In genomic region chr11:14300661-14301304, GRCh38 we compare ENCODE assay signal across 9 cellular contexts. TPM values are rescaled to one million over a fixed set of nuclear protein-coding genes. Genes with fewer than 3 reads are reported as not detected.
DNase-seq lines count a peak whose midpoint lies in the region; ATAC-seq, FAIRE-seq and TF ChIP-seq lines count a peak whose summit lies in the region.
"Had no signal": no experiment of that assay in that cellular context is flagged by ENCODE, and none has a peak within 500 bp of the region (broad histone marks: within the 10 kb centered on the region; RNA-seq: fewer than 3 reads in every experiment).

No MANE protein-coding gene starts in this region.

- no peak for TF ChIP-seq POLR2A in HCT116 (IDR thresholded peaks at IDR 0.05; ENCODE audit: borderline replicate concordance, extremely low read depth, insufficient read depth, insufficient read length)
- no peak for TF ChIP-seq POLR2A in K562 (conservative IDR thresholded peaks at IDR 0.05)

- H3K27ac ChIP-seq in HCT116 (ENCODE audit: low read depth, low read length) (no peak overlapping the region), K562 (ENCODE audit: extremely low read depth, low read depth, low read length) (no peak overlapping the region), iPS DF 6.9 (ENCODE audit: low read length) (no peak overlapping the region)
- H3K27ac ChIP-seq: BLaER1 treated with 17β-estradiol and CSF1 and Interleukin-3, amounts not matched to agents 10 nM and 100 nM had no signal

- intact Hi-C loops in HCT116 (cut with micrococcal nuclease) (loop anchor here (1.0 to 2.0 kb wide), 2 partner anchors 118 to 155 kb away; no protein-coding TSS in a partner anchor), K562 (cut with micrococcal nuclease) (loop anchor here (1.0 to 2.0 kb wide), 2 partner anchors 119 to 154 kb away; no protein-coding TSS in a partner anchor)

- no peaks in the 10 kb centered on the region for H3K9me1 ChIP-seq in K562 (ENCODE audit: control insufficient read depth, insufficient read depth, low read length)

- no peak for TF ChIP-seq EP300 in K562 (IDR thresholded peaks at IDR 0.05; ENCODE audit: low read length)

- no peak overlapping the region for H3K4me2 ChIP-seq in HCT116 (ENCODE audit: low read length)
- H3K4me2 ChIP-seq in Loucy (ENCODE audit: low read depth, low read length, poor library complexity, severe bottlenecking) = no peak overlapping the region
- H3K4me2 ChIP-seq in K562 (ENCODE audit: insufficient read depth, low read length) = no peak overlapping the region

- no TSS peak for BruUV-seq in HCT116 (replicated peaks; lab: Mats Ljungman, UMichigan)
- no TSS peak for BruUV-seq in K562 (replicated peaks; lab: Mats Ljungman, UMichigan)

- H3K4me1 ChIP-seq in HCT116 (ENCODE audit: control insufficient read depth in 1 of 2, insufficient read depth in 2 of 2, low read length in 2 of 2) (no peaks in the 10 kb centered on the region), Loucy (ENCODE audit: insufficient read depth, low read length, poor library complexity, severe bottlenecking) (no peaks in the 10 kb centered on the region), K562 (replicated peaks in 1 of 2; ENCODE audit: control insufficient read depth in 2 of 2, insufficient read depth in 2 of 2, low read length in 2 of 2) (no peaks in the 10 kb centered on the region; a peak in 1 of 5 replicates), iPS DF 6.9 (ENCODE audit: control insufficient read depth, insufficient read depth, low read length) (peaks cover 10% of the 10 kb centered on the region)

- H3K4me3 ChIP-seq in HCT116 (replicated peaks in 1 of 2; ENCODE audit: low read depth in 1 of 2, low read length in 2 of 2) (no peak overlapping the region), Loucy (ENCODE audit: low read length, poor library complexity, severe bottlenecking) (no peak overlapping the region), K562 (no peak overlapping the region), iPS DF 6.9 (ENCODE audit: low read length) (no peak overlapping the region)
- H3K4me3 ChIP-seq: BLaER1 treated with 17β-estradiol and CSF1 and Interleukin-3, amounts not matched to agents 10 nM and 100 nM had no signal

- DNase-seq in DMS79 treated with DMSO at 0.1 percent for 48 hours (lab: John Stamatoyannopoulos, UW) (peak; percentile 11), DMS79 (lab: John Stamatoyannopoulos, UW) (no peak), HCT116 (ENCODE audit: low read depth, low spot score) (peak; percentile 42), SW 1271 (lab: John Stamatoyannopoulos, UW) (peak; percentile 35 to 68), K562 (ENCODE audit: extremely low read depth in 1 of 4, low spot score in 3 of 4) (peak; percentile 36 to 74 (median 59)), iPS DF 6.9 (ENCODE audit: low read depth, low spot score) (peak; percentile 37)
- peak in 2 of 3 donors; percentile 22 to 30 for DNase-seq in stimulated activated CD4-positive, alpha-beta T cell treated with anti-CD3 and anti-CD28 coated beads, Interleukin-12 subunit alpha, Interleukin-12 subunit beta, amount 100 ng/mL, for 48 hours (ENCODE audit: low read depth in 2 of 3, low spot score in 1 of 3)

- no peaks in the 10 kb centered on the region for H3F3A ChIP-seq in Loucy (ENCODE audit: low read depth)

- H4K20me1 ChIP-seq in HCT116 (ENCODE audit: insufficient read depth) (peaks cover 5% of the 10 kb centered on the region; the same call in 1 of the 2 replicates), Loucy (ENCODE audit: insufficient read depth, low read length, poor library complexity, severe bottlenecking) (no peaks in the 10 kb centered on the region), K562 (replicated peaks; ENCODE audit: control insufficient read depth, insufficient read depth, low read length) (peaks cover 6% of the 10 kb centered on the region; the same call in 1 of the 2 replicates)

- CTCF ChIA-PET in HCT116 (lab: Charles Lee) (interaction anchor here (0.6 to 5.5 kb wide), 16 partner anchors 7 to 607 kb away, joined by 3 to 71 read pairs (median 4); no protein-coding TSS in a partner anchor), K562 (lab: Yijun Ruan, JAX; ENCODE audit: low intra/inter-chr PET ratio) (interaction anchor here (1.1 to 2.3 kb wide), 3 partner anchors 118 to 155 kb away, joined by 4 to 15 read pairs (median 12); no protein-coding TSS in a partner anchor)

- TF ChIP-seq RAD21 in HCT116 (IDR thresholded peaks at IDR 0.05; ENCODE audit: low read depth) (peak; percentile 88), K562 (CRISPR knock-in tag; conservative IDR thresholded peaks at IDR 0.05 in 1 of 2, IDR thresholded peaks at IDR 0.05 in 1 of 2) (peak; percentile 83 to 93)

- H2AFZ ChIP-seq in HCT116 (ENCODE audit: low read depth, low read length, poor library complexity, severe bottlenecking) (no peak overlapping the region), Loucy (ENCODE audit: low read length) (no peak overlapping the region), K562 (ENCODE audit: low read depth, low read length) (no peak overlapping the region)

- peaks cover 90% of the 10 kb centered on the region for H3K79me2 ChIP-seq in HCT116 (ENCODE audit: insufficient read depth, low read length)
- no peaks in the 10 kb centered on the region for H3K79me2 ChIP-seq in Loucy (ENCODE audit: insufficient read depth, low read length)
- peaks cover 29% of the 10 kb centered on the region for H3K79me2 ChIP-seq in K562 (ENCODE audit: control insufficient read depth, insufficient read depth, low read length)

- in situ Hi-C loops in K562 (cut with MboI) = loop anchor here (10.0 kb wide), 2 partner anchors 114 to 154 kb away; no protein-coding TSS in a partner anchor

- 28% methylated on average over 6 of the region's 6 CpGs for WGBS in K562 (ENCODE audit: insufficient coverage, low coverage, missing lambda C conversion rate)
- WGBS in iPS DF 6.9 (ENCODE audit: insufficient coverage, insufficient read length) = no CpG with 5 or more reads among the region's 6 CpGs

- no peaks in the 10 kb centered on the region for H3K9me3 ChIP-seq in HCT116 (ENCODE audit: control insufficient read depth in 1 of 2, insufficient read depth in 1 of 2, low read depth in 1 of 2, low read length in 2 of 2)
- no peaks in the 10 kb centered on the region for H3K9me3 ChIP-seq in Loucy (ENCODE audit: insufficient read depth, low read depth, low read length)
- no peaks in the 10 kb centered on the region for H3K9me3 ChIP-seq in K562 (replicated peaks; ENCODE audit: control insufficient read depth, insufficient read depth, low read depth, low read length)
- no peaks in the 10 kb centered on the region for H3K9me3 ChIP-seq in iPS DF 6.9 (ENCODE audit: control insufficient read depth, insufficient read depth, low read length)
- H3K9me3 ChIP-seq: BLaER1 treated with 17β-estradiol and CSF1 and Interleukin-3, amounts not matched to agents 10 nM and 100 nM had no signal

- RAD21 ChIA-PET in HCT116 (lab: Charles Lee; ENCODE audit: low non-redundant PET in 1 of 2, low total read pairs in 2 of 2, uncharacterized antibody in 2 of 2, unreplicated experiment in 2 of 2) = interaction anchor here (0.7 to 2.0 kb wide), 4 partner anchors 118 to 154 kb away, joined by 3 to 19 read pairs (median 12); no protein-coding TSS in a partner anchor

- POLR2A ChIA-PET in HCT116 (lab: Charles Lee) = interaction anchor here (1.6 kb wide), 1 partner anchor 155 kb away, joined by 7 read pairs; no protein-coding TSS in a partner anchor
- POLR2A ChIA-PET in K562 (lab: Yijun Ruan, JAX) = interaction anchor here (0.6 to 1.7 kb wide), 2 partner anchors 154 to 748 kb away, joined by 3 to 13 read pairs; no protein-coding TSS in a partner anchor

- H3K9me2 ChIP-seq in HCT116 (ENCODE audit: insufficient read depth) (no peaks in the 10 kb centered on the region), Loucy (replicated peaks; ENCODE audit: low read depth, low read length) (no peaks in the 10 kb centered on the region)

- no peaks in the 10 kb centered on the region for H3K27me3 ChIP-seq in HCT116 (ENCODE audit: insufficient read depth, low read length)
- no peaks in the 10 kb centered on the region for H3K27me3 ChIP-seq in Loucy (ENCODE audit: insufficient read depth, low read length, poor library complexity, severe bottlenecking)
- no peaks in the 10 kb centered on the region for H3K27me3 ChIP-seq in K562 (ENCODE audit: control insufficient read depth in 2 of 2, insufficient read depth in 2 of 2, low read length in 2 of 2)
- no peaks in the 10 kb centered on the region for H3K27me3 ChIP-seq in iPS DF 6.9 (ENCODE audit: control insufficient read depth, insufficient read depth, low read length)
- H3K27me3 ChIP-seq: BLaER1 treated with 17β-estradiol and CSF1 and Interleukin-3, amounts not matched to agents 10 nM and 100 nM had no signal

- TF ChIP-seq CTCF in HCT116 (IDR thresholded peaks at IDR 0.05 in 2 of 3, conservative IDR thresholded peaks at IDR 0.05 in 1 of 3; ENCODE audit: borderline replicate concordance in 1 of 3, insufficient read depth in 1 of 3, low read depth in 2 of 3, low read length in 2 of 3) (peak; percentile 73 to 79 (median 77); a peak in 5 of 6 replicates), Loucy (conservative IDR thresholded peaks at IDR 0.05; ENCODE audit: low read length) (peak; percentile 95), K562 (IDR thresholded peaks at IDR 0.05 in 2 of 3, conservative IDR thresholded peaks at IDR 0.05 in 1 of 3; ENCODE audit: insufficient read depth in 2 of 3, low read depth in 1 of 3, low read length in 3 of 3) (peak; percentile 74 to 87 (median 79))

- no peaks in the 10 kb centered on the region for H3K36me3 ChIP-seq in HCT116 (ENCODE audit: control insufficient read depth in 1 of 2, insufficient read depth in 2 of 2, low read length in 2 of 2)
- H3K36me3 ChIP-seq in Loucy (ENCODE audit: insufficient read depth, low read length) = no peaks in the 10 kb centered on the region
- no peaks in the 10 kb centered on the region for H3K36me3 ChIP-seq in K562 (ENCODE audit: control insufficient read depth, insufficient read depth, low read length)
- no peaks in the 10 kb centered on the region for H3K36me3 ChIP-seq in iPS DF 6.9 (ENCODE audit: control insufficient read depth, insufficient read depth, low read length)
- H3K36me3 ChIP-seq: BLaER1 treated with 17β-estradiol and CSF1 and Interleukin-3, amounts not matched to agents 10 nM and 100 nM had no signal

- peak; percentile 97 for ATAC-seq in HCT116
- peak; percentile 98 for ATAC-seq in K562

- H3K9ac ChIP-seq in HCT116 (ENCODE audit: low read length) = no peak overlapping the region
- no peak overlapping the region for H3K9ac ChIP-seq in Loucy (ENCODE audit: low read depth, low read length, poor library complexity, severe bottlenecking)
- no peak overlapping the region for H3K9ac ChIP-seq in K562 (ENCODE audit: insufficient read depth in 1 of 2, low read depth in 2 of 2, low read length in 2 of 2)

- FAIRE-seq in K562 (lab: Jason Lieb, UNC) = peak; percentile 84

RNA-seq across cellular contexts. Expression of gene RRAS2, which starts 58.2 kb away (rescaled TPM):
- total RNA-seq in HCT116 (2021; ENCODE audit: unreplicated experiment) (54.5 TPM), K562 (2014; rRNA removed) (36.0 and 37.6 TPM in 2 replicates), K562 (2014; rRNA removed; fragmentation: Illumina TruSeq; extraction: Trizol) (41.9 and 45.9 TPM in 2 replicates), K562 (2015; rRNA removed; fragmentation: Illumina TruSeq; extraction: Trizol) (29.9 and 30.7 TPM in 2 replicates), K562 (2021) (40.7 and 42.6 TPM in 2 replicates)
- polyA plus RNA-seq in HCT116 (2012) = 21.5 and 32.1 TPM in 2 replicates
- 11.3 and 41.3 TPM in 2 replicates for total RNA-seq in K562 (2011; cell fraction: chromatin; rRNA removed; ENCODE audit: low replicate concordance)
- 9.2 and 11.7 TPM in 2 replicates for total RNA-seq in K562 (2011; cell fraction: nucleolus; rRNA removed)
- 22.9 and 46.2 TPM in 2 replicates for total RNA-seq in K562 (2011; cell fraction: nucleoplasm; rRNA removed)
- polyA plus RNA-seq in K562 (2011; rRNA removed) (28.3 and 45.6 TPM in 2 replicates), K562 (2014; fragmentation: Illumina TruSeq; extraction: Trizol) (40.2 and 47.5 TPM in 2 replicates), K562 (2014; fragmentation: Nextera tagmentation; extraction: Ambion mirVana) (10 to 100 TPM in 1 of 2 experiments, 1 to 10 TPM in 1; 9.4 to 10.3 TPM), K562 (2014; rRNA removed) (30.3 and 32.5 TPM in 2 replicates)
- polyA plus RNA-seq in K562 (2011; cell fraction: cytosol; rRNA removed) = 11.6 and 15.2 TPM in 2 replicates
- 8.0 and 8.8 TPM in 2 replicates for polyA plus RNA-seq in K562 (2011; cell fraction: nucleus; rRNA removed)
- polyA plus RNA-seq in K562 (2012) = 23.9 and 29.5 TPM in 2 replicates
- polyA minus RNA-seq in K562 (2011; rRNA and poly(A)+ RNA removed) = 43.4 and 45.5 TPM in 2 replicates
- 16.7 and 22.8 TPM in 2 replicates for polyA minus RNA-seq in K562 (2011; cell fraction: cytosol; rRNA and poly(A)+ RNA removed)
- 13.6 and 13.7 TPM in 2 replicates for polyA minus RNA-seq in K562 (2011; cell fraction: nucleus; rRNA and poly(A)+ RNA removed)
